Comparison of ENCODE assay signal across 21 cellular contexts in genomic region chr5:173834070-173834771, GRCh38. TPM values are rescaled to one million over a fixed set of nuclear protein-coding genes. Genes with fewer than 3 reads are reported as not detected.
DNase-seq lines count a peak whose midpoint lies in the region; ATAC-seq and TF ChIP-seq lines count a peak whose summit lies in the region.
"Had no signal": no experiment of that assay in that cellular context is flagged by ENCODE, and none has a peak within 500 bp of the region (broad histone marks: within the 10 kb centered on the region; RNA-seq: fewer than 3 reads in every experiment).

No MANE protein-coding gene starts in this region.

- no peak for TF ChIP-seq POLR2A in spleen (IDR thresholded peaks at IDR 0.05)

- TF ChIP-seq CTCF in brain (conservative IDR thresholded peaks at IDR 0.05) (no peak), nephron (IDR thresholded peaks at IDR 0.05; ENCODE audit: unreplicated experiment in 3 of 3) (no peak), spleen (IDR thresholded peaks at IDR 0.05 in 8 of 11, conservative IDR thresholded peaks at IDR 0.05 in 3 of 11) (no peak)

- H3K27ac Mint-ChIP-seq in brain: peak overlapping the region; percentile 67 to 97 (median 90)
- H3K27ac Mint-ChIP-seq in nephron: peak overlapping the region; percentile 34 to 70 (median 67)
- H3K27ac Mint-ChIP-seq: CD8-positive, alpha-beta T cell; GM23338 had no signal

- peak overlapping the region in 4 of 5 experiments; percentile 25 to 74 (median 45) for H3K4me3 Mint-ChIP-seq in brain
- H3K4me3 Mint-ChIP-seq in nephron: no peak overlapping the region
- H3K4me3 Mint-ChIP-seq: CD8-positive, alpha-beta T cell; GM23338 had no signal

- H3K36me3 Mint-ChIP-seq in brain (no peaks in the 10 kb centered on the region), nephron (ENCODE audit: low read depth) (no peaks in the 10 kb centered on the region)
- H3K36me3 Mint-ChIP-seq: CD8-positive, alpha-beta T cell had no signal

- H3K27me3 Mint-ChIP-seq in brain: no peaks in the 10 kb centered on the region
- no peaks in the 10 kb centered on the region for H3K27me3 Mint-ChIP-seq in nephron (ENCODE audit: low read depth)

- H3K9me3 ChIP-seq in spleen: no peaks in the 10 kb centered on the region

- H3K27ac ChIP-seq in spleen: peak overlapping the region in 5 of 8 donors; percentile 67 to 85 (median 83)

- intact Hi-C loops in spleen (cut with DNase I; ENCODE audit: low total_unique reads): no loop called here

- peaks cover 9 to 67% (median 43%) of the 10 kb centered on the region in 6 donors for H3K4me1 ChIP-seq in spleen

- H3K36me3 ChIP-seq in spleen: no peaks in the 10 kb centered on the region

- H3K27me3 ChIP-seq in spleen (replicated peaks in 1 of 7): no peaks in the 10 kb centered on the region

- no peak for ATAC-seq in HG03439 (IDR thresholded peaks at IDR 0.05; ENCODE audit: unreplicated experiment)
- no peak for ATAC-seq in HG03457 (IDR thresholded peaks at IDR 0.05; ENCODE audit: unreplicated experiment)
- ATAC-seq: CD8-positive, alpha-beta T cell; GM23338 had no signal

- H3K4me3 ChIP-seq in spleen: no peak overlapping the region
- H3K4me3 ChIP-seq: GM23338 had no signal

- peak; percentile 7 for DNase-seq in ELF-1 (ENCODE audit: low read depth, low spot score)
- no peak for DNase-seq in spleen
- DNase-seq in GDM1 (lab: John Stamatoyannopoulos, UW): no peak
- DNase-seq: Calu3; CD8-positive, alpha-beta T cell; DMS53; EL; HCEC 1CT; NCI-H1092 treated with DMSO at 0.1 percent for 48 hours; NCI-H1694 treated with DMSO at 0.1 percent for 48 hours; NCI-H2107; NCI-H2227 treated with DMSO at 0.1 percent for 48 hours; NCI-H510A treated with DMSO at 0.1 percent for 48 hours; NCI-H82; RPMI8226; SHP77 treated with DMSO at 0.1 percent for 48 hours had no signal

- H3K9me3 Mint-ChIP-seq in brain: peaks cover 0 to 4% (median 4%) of the 10 kb centered on the region in 5 experiments
- no peaks in the 10 kb centered on the region for H3K9me3 Mint-ChIP-seq in nephron
- H3K9me3 Mint-ChIP-seq: CD8-positive, alpha-beta T cell had no signal

- peaks cover 37% of the 10 kb centered on the region for H3K4me1 Mint-ChIP-seq in brain
- H3K4me1 Mint-ChIP-seq in nephron: peaks cover 35% of the 10 kb centered on the region

- WGBS in spleen, 5 donors: 69 to 89% (median 85%) methylated on average over 7 of the region's 7 CpGs

RNA-seq across cellular contexts. Expression of gene CPEB4, which starts 53.9 kb away (rescaled TPM):
- polyA plus RNA-seq in brain (ENCODE audit: insufficient read depth, low read depth, low replicate concordance) (9.2 TPM), spleen (1 to 10 TPM; 2.3 to 7.3 (median 2.9) TPM)
- 100 to 1,000 TPM in 2 of 7 donors, 10 to 100 TPM in 5; 65.5 to 107 (median 88.3) TPM for total RNA-seq in spleen

Comparison
In these comparisons a context has a peak if more than half of its experiments do, and no peak if none do; other contexts are left out.
1. H3K4me3 Mint-ChIP-seq: peak in brain (4 of 5); none in nephron (0 of 3).